26 cellular contexts compared by ENCODE assay signal in genomic region chr1:150002217-150002616, GRCh38. TPM values are rescaled to one million over a fixed set of nuclear protein-coding genes. Genes with fewer than 3 reads are reported as not detected.
DNase-seq lines count a peak whose midpoint lies in the region; ATAC-seq and TF ChIP-seq lines count a peak whose summit lies in the region.
"Had no signal": no experiment of that assay in that cellular context is flagged by ENCODE, and none has a peak within 500 bp of the region (broad histone marks: within the 10 kb centered on the region; RNA-seq: fewer than 3 reads in every experiment).

No MANE protein-coding gene starts in this region.

- no peaks in the 10 kb centered on the region for H3K27me3 ChIP-seq in naive thymus-derived CD4-positive, alpha-beta T cell (ENCODE audit: control insufficient read depth in 2 of 2, insufficient read depth in 2 of 2, low read length in 2 of 2)
- H3K27me3 ChIP-seq: adrenal gland, hepatocyte had no signal

- H3K4me3 Mint-ChIP-seq in mesothelial cell of epicardium (no peak overlapping the region), T-helper 17 cell (no peak overlapping the region)
- H3K4me3 Mint-ChIP-seq in naive thymus-derived CD4-positive, alpha-beta T cell, result no peak overlapping the region
- H3K4me3 Mint-ChIP-seq: naive B cell; stimulated activated naive CD8-positive, alpha-beta T cell treated with anti-CD3 and anti-CD28 coated beads, Interleukin-15, amount 100 ng/mL, for 72 hours; T-helper 1 cell treated with Interleukin-12 subunit alpha and Interleukin-12 subunit beta and Interleukin-4 antibody, amounts not matched to agents 30 μg/mL and 1 μg/mL, for 36 hours had no signal

- intact Hi-C loops in naive thymus-derived CD4-positive, alpha-beta T cell (cut with micrococcal nuclease), result no loop called here

- H3K36me3 Mint-ChIP-seq in mesothelial cell of epicardium (peaks cover 27% of the 10 kb centered on the region), T-helper 17 cell (ENCODE audit: low read depth) (peaks cover 14% of the 10 kb centered on the region)
- peaks cover 0 to 40% (median 9%) of the 10 kb centered on the region in 5 donors for H3K36me3 Mint-ChIP-seq in naive thymus-derived CD4-positive, alpha-beta T cell

- TF ChIP-seq CTCF in mesothelial cell of epicardium (IDR thresholded peaks at IDR 0.05; ENCODE audit: unreplicated experiment), result no peak

- H3K27me3 Mint-ChIP-seq in mesothelial cell of epicardium (ENCODE audit: low read depth) (no peaks in the 10 kb centered on the region), T-helper 17 cell (no peaks in the 10 kb centered on the region)
- peaks cover 0 to 12% (median 0%) of the 10 kb centered on the region in 5 donors for H3K27me3 Mint-ChIP-seq in naive thymus-derived CD4-positive, alpha-beta T cell
- H3K27me3 Mint-ChIP-seq: stimulated activated naive CD8-positive, alpha-beta T cell treated with anti-CD3 and anti-CD28 coated beads, Interleukin-15, amount 100 ng/mL, for 72 hours had no signal

- H3K4me1 Mint-ChIP-seq in mesothelial cell of epicardium, result peaks cover 59% of the 10 kb centered on the region
- H3K4me1 Mint-ChIP-seq in T-helper 17 cell, result peaks cover 27% of the 10 kb centered on the region
- peaks cover 15 to 33% (median 19%) of the 10 kb centered on the region in 7 donors for H3K4me1 Mint-ChIP-seq in naive thymus-derived CD4-positive, alpha-beta T cell

- no peaks in the 10 kb centered on the region for H3K36me3 ChIP-seq in naive thymus-derived CD4-positive, alpha-beta T cell (ENCODE audit: control insufficient read depth in 2 of 3, insufficient read depth in 3 of 3, low read length in 3 of 3)

- POLR2A ChIA-PET in naive thymus-derived CD4-positive, alpha-beta T cell (lab: Charles Lee), result interaction anchor here (1.0 to 1.6 kb wide), 2 partner anchors 9 to 15 kb away, joined by 3 to 4 read pairs; no protein-coding TSS in a partner anchor

- ATAC-seq in T-helper 17 cell, result no peak
- no peak for ATAC-seq in naive thymus-derived CD4-positive, alpha-beta T cell
- ATAC-seq: stimulated activated naive CD8-positive, alpha-beta T cell treated with anti-CD3 and anti-CD28 coated beads, Interleukin-15, amount 100 ng/mL, for 72 hours had no signal

- H3K27ac Mint-ChIP-seq in mesothelial cell of epicardium (peak overlapping the region; percentile 60), T-helper 17 cell (no peak overlapping the region)
- no peak overlapping the region for H3K27ac Mint-ChIP-seq in naive thymus-derived CD4-positive, alpha-beta T cell
- H3K27ac Mint-ChIP-seq: naive B cell; stimulated activated naive CD8-positive, alpha-beta T cell treated with anti-CD3 and anti-CD28 coated beads, Interleukin-15, amount 100 ng/mL, for 72 hours; T-helper 1 cell treated with Interleukin-12 subunit alpha and Interleukin-12 subunit beta and Interleukin-4 antibody, amounts not matched to agents 30 μg/mL and 1 μg/mL, for 36 hours had no signal

- H3K4me3 ChIP-seq in naive thymus-derived CD4-positive, alpha-beta T cell (ENCODE audit: low read length), result no peak overlapping the region
- H3K4me3 ChIP-seq: adrenal gland, HAP-1, hepatocyte, skin epidermis had no signal

- CTCF ChIA-PET in naive thymus-derived CD4-positive, alpha-beta T cell (lab: Charles Lee), result interaction anchor here (0.6 to 0.9 kb wide), 2 partner anchors 10 to 62 kb away, joined by 3 read pairs; no protein-coding TSS in a partner anchor

- no peaks in the 10 kb centered on the region for H3K9me3 Mint-ChIP-seq in mesothelial cell of epicardium
- no peaks in the 10 kb centered on the region for H3K9me3 Mint-ChIP-seq in naive thymus-derived CD4-positive, alpha-beta T cell
- H3K9me3 Mint-ChIP-seq: stimulated activated naive CD8-positive, alpha-beta T cell treated with anti-CD3 and anti-CD28 coated beads, Interleukin-15, amount 100 ng/mL, for 72 hours; T-helper 1 cell treated with Interleukin-12 subunit alpha and Interleukin-12 subunit beta and Interleukin-4 antibody, amounts not matched to agents 30 μg/mL and 1 μg/mL, for 36 hours had no signal

- H3K9me3 ChIP-seq in T-helper 17 cell (ENCODE audit: control insufficient read depth, low read length, poor library complexity, severe bottlenecking), result no peaks in the 10 kb centered on the region
- no peaks in the 10 kb centered on the region for H3K9me3 ChIP-seq in naive thymus-derived CD4-positive, alpha-beta T cell (ENCODE audit: control insufficient read depth in 2 of 3, low read length in 3 of 3)
- H3K9me3 ChIP-seq: adrenal gland, HAP-1 had no signal

- H3K4me1 ChIP-seq in naive thymus-derived CD4-positive, alpha-beta T cell (ENCODE audit: control insufficient read depth in 2 of 2, insufficient read depth in 2 of 2, low read length in 2 of 2), result peaks cover 0 to 4% of the 10 kb centered on the region in 2 donors

- peak overlapping the region; percentile 10 for H3K27ac ChIP-seq in temporal lobe (ENCODE audit: low read depth, low read length)
- no peak overlapping the region for H3K27ac ChIP-seq in naive thymus-derived CD4-positive, alpha-beta T cell (ENCODE audit: low read depth, low read length)
- H3K27ac ChIP-seq: hepatocyte, skin epidermis had no signal

- DNase-seq in M059J (ENCODE audit: low read depth), result peak; percentile 18
- peak; percentile 27 for DNase-seq in astrocyte of the hippocampus (ENCODE audit: low read depth, low spot score)
- no peak for DNase-seq in mesothelial cell of epicardium (ENCODE audit: low spot score in 2 of 2, unreplicated experiment in 2 of 2)
- DNase-seq in T-helper 17 cell, result no peak
- no peak for DNase-seq in naive thymus-derived CD4-positive, alpha-beta T cell
- DNase-seq in OCI-M2 (lab: John Stamatoyannopoulos, UW; ENCODE audit: unreplicated experiment), result no peak
- no peak for DNase-seq in NK-92 (lab: John Stamatoyannopoulos, UW; ENCODE audit: unreplicated experiment)
- DNase-seq: activated CD4-positive, alpha-beta T cell treated with anti-CD3 and anti-CD28 coated beads for 4 hours; activated CD8-positive, alpha-beta memory T cell treated with anti-CD3 and anti-CD28 coated beads for 24 hours; activated effector memory CD4-positive, alpha-beta T cell treated with Interleukin-2 at 50 U/mL for 16 hours; adrenal gland; COR-L47; cortex of kidney; mesenchymal stem cell; naive B cell; NCI-H1105 treated with DMSO at 0.1 percent for 48 hours; NCI-H2029; NCI-H2227 treated with DMSO at 0.1 percent for 48 hours; RPMI8226; stimulated activated CD8-positive, alpha-beta memory T cell treated with anti-CD3 and anti-CD28 coated beads, Interleukin-4, amount 100 ng/mL, for 48 hours; stimulated activated naive CD8-positive, alpha-beta T cell treated with anti-CD3 and anti-CD28 coated beads, Interleukin-15, amount 100 ng/mL, for 72 hours had no signal

RNA-seq across cellular contexts. Expression of gene OTUD7B, which starts 8.3 kb away (rescaled TPM):
- total RNA-seq in M059J (2014; rRNA removed; shearing (Covaris generic)), result 8.2 and 17.1 TPM in 2 replicates
- total RNA-seq in mesothelial cell of epicardium (48.5 to 50.7 TPM (median 48.9 TPM) in 3 replicates), temporal lobe (4.4 TPM), T-helper 17 cell (10 to 100 TPM in 1 of 2 donors, 1 to 10 TPM in 1; 5.9 to 10.5 TPM)
- 10 to 100 TPM in 2 of 5 experiments, 1 to 10 TPM in 3; 4.6 to 12.8 (median 9.7) TPM for total RNA-seq in naive thymus-derived CD4-positive, alpha-beta T cell
- under 1 TPM; 0.52 to 0.90 TPM for polyA plus RNA-seq in naive thymus-derived CD4-positive, alpha-beta T cell

Comparison
In these comparisons a context has a peak if more than half of its experiments do, and no peak if none do; other contexts are left out.
1. DNase-seq: peak in M059J (single experiment) and astrocyte of the hippocampus (single experiment); none in mesothelial cell of epicardium (0 of 2), T-helper 17 cell (0 of 3), naive thymus-derived CD4-positive, alpha-beta T cell (0 of 9), OCI-M2 (single experiment) and NK-92 (single experiment).